16 cellular contexts compared by ENCODE assay signal in the genomic region with DNA sequence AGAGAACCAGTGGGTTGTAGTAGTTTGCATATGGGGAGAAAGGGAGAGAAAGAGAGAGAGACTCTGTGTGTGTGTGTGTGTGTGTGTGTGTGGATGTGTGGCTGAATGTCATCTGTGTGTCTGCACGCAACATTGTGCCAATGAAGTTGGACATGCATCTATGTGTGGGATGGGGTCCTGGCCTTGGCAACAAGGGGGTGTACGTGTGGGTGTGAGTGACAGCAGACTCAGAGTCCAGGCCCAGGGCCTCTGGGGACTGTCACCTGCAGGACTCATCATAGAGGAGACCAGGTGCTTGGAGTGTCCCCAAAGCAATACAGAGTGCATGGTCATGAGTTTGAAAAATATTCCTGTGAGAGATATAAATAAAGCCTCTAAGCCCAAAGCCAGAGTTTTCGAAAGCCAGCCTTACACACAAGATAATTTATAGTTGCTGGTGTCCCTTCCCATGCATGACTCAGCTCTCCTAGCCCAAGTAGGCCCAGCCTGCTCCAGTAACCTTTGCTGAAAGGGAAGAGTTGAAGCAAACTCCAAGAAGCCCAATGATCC. TPM values are rescaled to one million over a fixed set of nuclear protein-coding genes. Genes with fewer than 3 reads are reported as not detected.
A peak's percentile ranks its signal among the peaks of the same experiment; 100 is the strongest.
DNase-seq lines count a peak whose midpoint lies in the region; ATAC-seq and TF ChIP-seq lines count a peak whose summit lies in the region.
"Had no signal": no experiment of that assay in that cellular context is flagged by ENCODE, and none has a peak within 500 bp of the region (broad histone marks: within the 10 kb centered on the region; RNA-seq: fewer than 3 reads in every experiment).

No MANE protein-coding gene starts in this region.

- H3K4me1 ChIP-seq in right atrium auricular region, result peaks cover 0 to 45% of the 10 kb centered on the region in 2 donors
- peaks cover 55 to 57% of the 10 kb centered on the region in 2 donors for H3K4me1 ChIP-seq in gastrocnemius medialis
- H3K4me1 ChIP-seq: upper lobe of right lung had no signal

- peak overlapping the region; percentile 57 for H3K27ac ChIP-seq in angular gyrus (ENCODE audit: low read depth, low read length)
- H3K27ac ChIP-seq in right atrium auricular region, result peak overlapping the region; percentile 42 to 64
- peak overlapping the region; percentile 87 to 98 (median 96) for H3K27ac ChIP-seq in gastrocnemius medialis
- H3K27ac ChIP-seq: BLaER1 treated with 17β-estradiol and CSF1 and Interleukin-3, amounts not matched to agents 10 nM and 100 nM; parathyroid adenoma; upper lobe of right lung had no signal

- H3K9me3 ChIP-seq in right atrium auricular region, result no peaks in the 10 kb centered on the region
- H3K9me3 ChIP-seq in gastrocnemius medialis, result no peaks in the 10 kb centered on the region
- H3K9me3 ChIP-seq: upper lobe of right lung had no signal

- TF ChIP-seq POLR2A in gastrocnemius medialis (IDR thresholded peaks at IDR 0.05), result peak; percentile 21 to 33

- no peak for TF ChIP-seq CTCF in right atrium auricular region (IDR thresholded peaks at IDR 0.05)
- TF ChIP-seq CTCF in gastrocnemius medialis (IDR thresholded peaks at IDR 0.05 in 4 of 5, conservative IDR thresholded peaks at IDR 0.05 in 1 of 5), result peak in 1 of 5 experiments; percentile 26

- no peaks in the 10 kb centered on the region for H3K36me3 ChIP-seq in right atrium auricular region
- H3K36me3 ChIP-seq in gastrocnemius medialis, result no peaks in the 10 kb centered on the region
- H3K36me3 ChIP-seq: BLaER1 treated with 17β-estradiol and CSF1 and Interleukin-3, amounts not matched to agents 10 nM and 100 nM; upper lobe of right lung had no signal

- peak; percentile 69 to 75 for ATAC-seq in gastrocnemius medialis
- no peak for ATAC-seq in HG02840 (IDR thresholded peaks at IDR 0.05; ENCODE audit: low FRiP score, unreplicated experiment)
- ATAC-seq: upper lobe of right lung had no signal

- DNase-seq in EL, result peak; percentile 28
- DNase-seq in right atrium auricular region (ENCODE audit: low spot score), result no peak
- peak; percentile 91 to 93 for DNase-seq in gastrocnemius medialis
- DNase-seq in NCI-H510A treated with DMSO at 0.1 percent for 48 hours (lab: John Stamatoyannopoulos, UW), result no peak
- no peak for DNase-seq in stimulated activated CD4-positive, alpha-beta T cell treated with anti-CD3 and anti-CD28 coated beads, Interleukin-2, amount 100 ng/mL, for 48 hours
- no peak for DNase-seq in NCI-H1930 (lab: John Stamatoyannopoulos, UW)
- DNase-seq: amygdala, NCI-H2029, upper lobe of right lung had no signal

- in situ Hi-C loops in gastrocnemius medialis (cut with MboI; ENCODE audit: low sequenced_read_pairs in 4 of 4), result loop anchor here in 2 of 4 donors (5.0 to 10.0 kb wide), 2 partner anchors 85 to 87 kb away; no protein-coding TSS in a partner anchor

- H3K4me3 ChIP-seq in right atrium auricular region (no peak overlapping the region), gastrocnemius medialis (no peak overlapping the region)
- H3K4me3 ChIP-seq: BLaER1 treated with 17β-estradiol and CSF1 and Interleukin-3, amounts not matched to agents 10 nM and 100 nM; upper lobe of right lung had no signal

- intact Hi-C loops in gastrocnemius medialis (cut with DNase I; ENCODE audit: low total_unique reads), result loop anchor here (1.0 to 10.0 kb wide), 4 partner anchors 25 to 1032 kb away; no protein-coding TSS in a partner anchor

- no peaks in the 10 kb centered on the region for H3K27me3 ChIP-seq in right atrium auricular region
- H3K27me3 ChIP-seq in gastrocnemius medialis, result no peaks in the 10 kb centered on the region
- H3K27me3 ChIP-seq: upper lobe of right lung had no signal

RNA-seq across cellular contexts. Expression of gene TNP1, which starts 59.9 kb away (rescaled TPM):
- total RNA-seq in right atrium auricular region, result not detected
- total RNA-seq in gastrocnemius medialis, result not detected
- total RNA-seq: activated CD8-positive, alpha-beta memory T cell treated with anti-CD3 and anti-CD28 coated beads for 36 hours; endothelial cell of umbilical vein; kidney epithelial cell; upper lobe of right lung had no signal

Comparison
In these comparisons a context has a peak if more than half of its experiments do, and no peak if none do; other contexts are left out.
1. DNase-seq: peak in EL (single experiment) and gastrocnemius medialis (2 of 2); none in right atrium auricular region (single experiment), NCI-H510A treated with DMSO at 0.1 percent for 48 hours (single experiment), stimulated activated CD4-positive, alpha-beta T cell treated with anti-CD3 and anti-CD28 coated beads, Interleukin-2, amount 100 ng/mL, for 48 hours (0 of 2) and NCI-H1930 (0 of 2).
2. Peak in every context shown above with its lines, with median percentiles within 50 percentile points of each other: H3K27ac ChIP-seq.